8 cellular contexts compared by ENCODE assay signal in genomic region chr12:100128509-100128908, GRCh38. TPM values are rescaled to one million over a fixed set of nuclear protein-coding genes. Genes with fewer than 3 reads are reported as not detected.
DNase-seq lines count a peak whose midpoint lies in the region; ATAC-seq and TF ChIP-seq lines count a peak whose summit lies in the region.

No MANE protein-coding gene starts in this region.

- intact Hi-C loops in CD4-positive, alpha-beta T cell (cut with DNase I, micrococcal nuclease): no loop called here

- H3K27me3 ChIP-seq in CD4-positive, alpha-beta T cell (ENCODE audit: control insufficient read depth, insufficient read depth, low read length): no peaks in the 10 kb centered on the region

- CTCF ChIA-PET in CD4-positive, alpha-beta T cell (lab: Charles Lee): interaction anchor here (0.6 to 1.9 kb wide), 2 partner anchors 11 to 107 kb away, joined by 3 to 8 read pairs; no protein-coding TSS in a partner anchor

- H3K9me3 ChIP-seq in CD4-positive, alpha-beta T cell (ENCODE audit: control insufficient read depth, low read length): no peaks in the 10 kb centered on the region

- POLR2A ChIA-PET in CD4-positive, alpha-beta T cell (lab: Charles Lee): no interaction called here

- peaks cover 5% of the 10 kb centered on the region for H3K36me3 Mint-ChIP-seq in CD4-positive, alpha-beta T cell (ENCODE audit: low read depth)
- H3K36me3 Mint-ChIP-seq in activated naive CD8-positive, alpha-beta T cell treated with anti-CD3 and anti-CD28 coated beads, Interleukin-2, amount 50 U/mL, for 24 hours (ENCODE audit: low read depth): peaks cover 9% of the 10 kb centered on the region
- H3K36me3 Mint-ChIP-seq in immature natural killer cell: peaks cover 0 to 5% (median 3%) of the 10 kb centered on the region in 3 donors

- H3K27ac Mint-ChIP-seq in CD4-positive, alpha-beta T cell: peak overlapping the region; percentile 18
- H3K27ac Mint-ChIP-seq in activated naive CD8-positive, alpha-beta T cell treated with anti-CD3 and anti-CD28 coated beads, Interleukin-2, amount 50 U/mL, for 24 hours: peak overlapping the region; percentile 56
- peak overlapping the region in 5 of 6 donors; percentile 18 to 73 (median 61) for H3K27ac Mint-ChIP-seq in immature natural killer cell

- ATAC-seq in CD4-positive, alpha-beta T cell (ENCODE audit: poor library complexity): no peak
- no peak for ATAC-seq in activated naive CD8-positive, alpha-beta T cell treated with anti-CD3 and anti-CD28 coated beads, Interleukin-2, amount 50 U/mL, for 24 hours

- no peaks in the 10 kb centered on the region for H3K9me3 Mint-ChIP-seq in CD4-positive, alpha-beta T cell
- no peaks in the 10 kb centered on the region for H3K9me3 Mint-ChIP-seq in activated naive CD8-positive, alpha-beta T cell treated with anti-CD3 and anti-CD28 coated beads, Interleukin-2, amount 50 U/mL, for 24 hours
- H3K9me3 Mint-ChIP-seq in immature natural killer cell: no peaks in the 10 kb centered on the region

- no peak overlapping the region for H3K27ac ChIP-seq in CD4-positive, alpha-beta T cell (ENCODE audit: low read depth, low read length)

- TF ChIP-seq CTCF in CD4-positive, alpha-beta T cell (IDR thresholded peaks at IDR 0.05): no peak

- peaks cover 44% of the 10 kb centered on the region for H3K4me1 Mint-ChIP-seq in CD4-positive, alpha-beta T cell (ENCODE audit: low read depth)
- H3K4me1 Mint-ChIP-seq in activated naive CD8-positive, alpha-beta T cell treated with anti-CD3 and anti-CD28 coated beads, Interleukin-2, amount 50 U/mL, for 24 hours: peaks cover 30% of the 10 kb centered on the region
- peaks cover 26 to 48% of the 10 kb centered on the region in 2 donors for H3K4me1 Mint-ChIP-seq in immature natural killer cell

- no peak overlapping the region for H3K4me3 Mint-ChIP-seq in CD4-positive, alpha-beta T cell
- no peak overlapping the region for H3K4me3 Mint-ChIP-seq in activated naive CD8-positive, alpha-beta T cell treated with anti-CD3 and anti-CD28 coated beads, Interleukin-2, amount 50 U/mL, for 24 hours
- peak overlapping the region in 1 of 5 donors; percentile 28 for H3K4me3 Mint-ChIP-seq in immature natural killer cell

- H3K27me3 Mint-ChIP-seq in CD4-positive, alpha-beta T cell: no peaks in the 10 kb centered on the region
- H3K27me3 Mint-ChIP-seq in activated naive CD8-positive, alpha-beta T cell treated with anti-CD3 and anti-CD28 coated beads, Interleukin-2, amount 50 U/mL, for 24 hours: no peaks in the 10 kb centered on the region
- H3K27me3 Mint-ChIP-seq in immature natural killer cell (ENCODE audit: low read depth in 3 of 3): no peaks in the 10 kb centered on the region

- DNase-seq in CD4-positive, alpha-beta T cell: no peak
- DNase-seq in HuH-7.5 (ENCODE audit: low spot score) (peak; percentile 29), immature natural killer cell (no peak), GOT3 (lab: John Stamatoyannopoulos, UW) (no peak), NCI-H1092 (lab: John Stamatoyannopoulos, UW) (no peak), middle frontal gyrus (ENCODE audit: extremely low spot score, low spot score) (no peak)
- DNase-seq in activated naive CD8-positive, alpha-beta T cell treated with anti-CD3 and anti-CD28 coated beads, Interleukin-2, amount 50 U/mL, for 24 hours: no peak
- no peak for DNase-seq in central memory CD4-positive, alpha-beta T cell

RNA-seq across cellular contexts. Expression of gene BLTP3B, which starts 14.2 kb away (rescaled TPM):
- 10 to 100 TPM; 23.0 to 23.4 TPM for total RNA-seq in CD4-positive, alpha-beta T cell
- polyA plus RNA-seq in immature natural killer cell: 10 to 100 TPM; 15.6 to 24.8 (median 16.4) TPM
